In the genomic region with DNA sequence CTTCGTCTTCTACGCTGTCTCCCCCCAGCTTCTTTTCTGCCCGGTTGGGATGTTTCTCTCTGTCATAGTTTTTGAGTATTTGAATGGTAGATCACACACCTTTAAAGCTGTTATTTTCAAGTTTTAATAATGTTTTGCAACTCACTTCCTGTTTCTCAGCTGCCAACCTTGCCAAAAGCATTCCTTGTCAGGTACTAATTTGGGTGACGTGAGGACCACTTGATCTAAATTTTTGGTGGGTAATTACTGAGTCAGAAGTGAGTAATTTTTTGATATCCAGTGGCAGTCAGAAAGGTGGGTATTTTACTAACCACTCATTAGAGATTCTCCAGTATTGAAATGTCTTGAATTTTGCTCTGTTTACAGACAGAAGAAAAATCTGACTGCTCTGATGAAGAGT, we compare ENCODE assay signal across 26 cellular contexts.
"Had no signal": no experiment of that assay in that cellular context is flagged by ENCODE, and none has a peak within 500 bp of the region (broad histone marks: within the 10 kb centered on the region; RNA-seq: fewer than 3 reads in every experiment).

No MANE protein-coding gene starts in this region.

- H3K4me3 ChIP-seq: coronary artery, dorsolateral prefrontal cortex, esophagus squamous epithelium, gastrocnemius medialis, heart right ventricle, left lung, lower lobe of right lung had no signal

- H3K9me3 ChIP-seq: gastrocnemius medialis had no signal

- H3K27me3 ChIP-seq: dorsolateral prefrontal cortex, esophagus squamous epithelium, gastrocnemius medialis, heart right ventricle, left lung had no signal

- DNase-seq: dermis blood vessel endothelial cell; dorsolateral prefrontal cortex; effector CD4-positive, alpha-beta T cell; effector memory CD4-positive, alpha-beta T cell; erythroblast; esophagus squamous epithelium; foreskin fibroblast; gastrocnemius medialis; glutamatergic neuron; head of caudate nucleus; heart right ventricle; hippocampal formation; left cardiac atrium; left lung; left ventricle myocardium superior; lower lobe of right lung; mesendoderm; midbrain; naive thymus-derived CD4-positive, alpha-beta T cell had no signal

- ATAC-seq: esophagus mucosa; gastrocnemius medialis; heart right ventricle; left cardiac atrium; left lung; left ventricle myocardium superior; lower lobe of right lung; naive thymus-derived CD4-positive, alpha-beta T cell had no signal

- H3K4me1 ChIP-seq: esophagus squamous epithelium, gastrocnemius medialis, heart right ventricle, left lung, lower lobe of right lung had no signal

- H3K36me3 ChIP-seq: esophagus squamous epithelium, gastrocnemius medialis, heart right ventricle, left lung, lower lobe of right lung had no signal

- FAIRE-seq: colon, endothelial cell of umbilical vein, islet of Langerhans, keratinocyte had no signal

- H3K27ac ChIP-seq: coronary artery, dorsolateral prefrontal cortex, epithelial cell of prostate, esophagus squamous epithelium, gastrocnemius medialis, heart right ventricle, left lung, lower lobe of right lung had no signal
